1 cellular context compared by ENCODE assay signal in the genomic region with DNA sequence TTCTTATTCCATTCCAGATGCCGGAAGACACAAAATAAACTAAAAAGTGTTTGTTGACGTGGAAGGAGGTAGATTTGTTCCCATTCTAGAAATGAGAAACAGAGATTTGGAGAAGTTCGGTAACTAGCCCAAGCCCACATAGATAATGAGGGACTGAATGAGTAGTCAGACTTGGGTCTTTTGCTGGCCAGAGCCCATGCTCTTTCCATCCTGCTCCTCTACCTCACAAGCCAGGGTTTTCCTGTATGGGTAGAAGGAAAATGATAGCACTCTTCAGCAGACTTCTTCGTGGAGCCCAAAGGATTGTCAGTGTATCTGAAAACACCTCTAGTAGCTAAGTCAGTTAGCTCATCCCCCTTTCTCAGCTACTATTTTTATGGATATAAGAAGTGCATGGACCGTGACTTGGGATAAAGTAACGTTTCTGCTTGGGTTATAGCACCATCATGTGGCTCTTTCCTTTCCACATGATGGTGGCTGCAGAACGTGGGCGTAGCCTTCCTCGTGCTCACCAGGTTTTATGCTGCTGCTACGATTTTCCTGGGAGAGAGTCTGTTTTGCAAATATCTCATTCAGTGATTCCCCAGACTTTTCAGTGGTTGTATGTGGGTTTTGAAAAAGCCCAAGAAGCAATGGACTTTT.
TF ChIP-seq lines count a peak whose summit lies in the region.

No MANE protein-coding gene starts in this region.

TF ChIP-seq in H1, 55 proteins besides CTCF, POLR2A, EP300 and RAD21 (continued from another document):
- TF ChIP-seq MAFK (IDR thresholded peaks at IDR 0.05; ENCODE audit: low read depth, low read length) (peak; percentile 26; the same call in 1 of the 2 replicates), HDAC6 (IDR thresholded peaks at IDR 0.05; ENCODE audit: low read depth, low read length) (no peak), NANOG (IDR thresholded peaks at IDR 0.05; ENCODE audit: insufficient read depth, low read depth, low read length, poor library complexity, severe bottlenecking) (no peak), KDM5A (IDR thresholded peaks at IDR 0.05; ENCODE audit: low read length) (no peak), YY1 (IDR thresholded peaks at IDR 0.05; ENCODE audit: low read depth, low read length) (0 out of 2 replicates have a peak, but pooled peaks have one; percentile 21), TAF7 (optimal IDR thresholded peaks at IDR 0.05; ENCODE audit: borderline replicate concordance, low read depth, low read length) (no peak), TEAD4 (IDR thresholded peaks at IDR 0.05; ENCODE audit: low read depth, low read length) (no peak), RBBP5 (IDR thresholded peaks at IDR 0.05; ENCODE audit: borderline replicate concordance, low read depth, low read length) (no peak), EGR1 (IDR thresholded peaks at IDR 0.05; ENCODE audit: borderline replicate concordance, low read depth, low read length) (peak; percentile 85; the same call in 1 of the 2 replicates), TCF12 (IDR thresholded peaks at IDR 0.05; ENCODE audit: low read depth, low read length) (no peak), TAF1 (IDR thresholded peaks at IDR 0.05; ENCODE audit: low read depth, low read length) (no peak), SP4 (IDR thresholded peaks at IDR 0.05; ENCODE audit: low read length) (no peak), SIRT6 (IDR thresholded peaks at IDR 0.05; ENCODE audit: low read length) (no peak)
- TF ChIP-seq, protein P1, sequence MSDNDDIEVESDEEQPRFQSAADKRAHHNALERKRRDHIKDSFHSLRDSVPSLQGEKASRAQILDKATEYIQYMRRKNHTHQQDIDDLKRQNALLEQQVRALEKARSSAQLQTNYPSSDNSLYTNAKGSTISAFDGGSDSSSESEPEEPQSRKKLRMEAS (IDR thresholded peaks at IDR 0.05) = peak; percentile 61
